20 cellular contexts compared by ENCODE assay signal in genomic region chr7:92484226-92484625, GRCh38. TPM values are rescaled to one million over a fixed set of nuclear protein-coding genes. Genes with fewer than 3 reads are reported as not detected.
"Had no signal": no experiment of that assay in that cellular context is flagged by ENCODE, and none has a peak within 500 bp of the region (broad histone marks: within the 10 kb centered on the region; RNA-seq: fewer than 3 reads in every experiment).

No MANE protein-coding gene starts in this region.

RNA-seq across cellular contexts. Expression of gene ERVW-1, which starts 6.5 kb away (rescaled TPM):
- total RNA-seq: activated naive CD4-positive, alpha-beta T cell treated with anti-CD3 and anti-CD28 coated beads for 36 hours; activated naive CD8-positive, alpha-beta T cell treated with anti-CD3 and anti-CD28 coated beads for 36 hours; activated naive CD8-positive, alpha-beta T cell treated with anti-CD3 and anti-CD28 coated beads, Interleukin-2, amount 10 ng/mL, durations not matched to agents 7 days and 5 days; activated T-cell treated with anti-CD3 and anti-CD28 coated beads, Interleukin-2, amount 50 U/mL, for 4 hours; activated T-cell treated with anti-CD3 and anti-CD28 coated beads, Interleukin-2, amount 50 U/mL, for 72 hours; activated T-helper 1 cell treated with anti-CD3 and anti-CD28 coated beads, Interleukin-12 subunit alpha, Interleukin-12 subunit beta, Interleukin-2, Interleukin-4 antibody, amounts not matched to agents 30 ng/mL and 10 ng/mL and 1 ng/mL, durations not matched to agents 14 hours and 24 hours and 36 hours; activated T-helper 17 cell treated with anti-CD3 and anti-CD28 coated beads, Interleukin-2, amount 50 U/mL, for 72 hours; activated T-helper 2 cell treated with anti-CD3 and anti-CD28 coated beads, Interferon-gamma antibody, Interleukin-2, Interleukin-4, amounts not matched to agents 10 μg/mL and 5 μg/mL and 100 μg/mL, durations not matched to agents 14 hours and 24 hours and 36 hours; adrenal gland; aorta; ascending aorta; astrocyte; body of pancreas; breast epithelium; bronchial epithelial cell; cardiac muscle cell; cardiac septum; cerebellum; chondrocyte had no signal
- polyA plus RNA-seq: adipose tissue, adrenal gland, aorta, cardiac muscle cell had no signal
